Comparison of ENCODE assay signal across 1 cellular context in the genomic region with DNA sequence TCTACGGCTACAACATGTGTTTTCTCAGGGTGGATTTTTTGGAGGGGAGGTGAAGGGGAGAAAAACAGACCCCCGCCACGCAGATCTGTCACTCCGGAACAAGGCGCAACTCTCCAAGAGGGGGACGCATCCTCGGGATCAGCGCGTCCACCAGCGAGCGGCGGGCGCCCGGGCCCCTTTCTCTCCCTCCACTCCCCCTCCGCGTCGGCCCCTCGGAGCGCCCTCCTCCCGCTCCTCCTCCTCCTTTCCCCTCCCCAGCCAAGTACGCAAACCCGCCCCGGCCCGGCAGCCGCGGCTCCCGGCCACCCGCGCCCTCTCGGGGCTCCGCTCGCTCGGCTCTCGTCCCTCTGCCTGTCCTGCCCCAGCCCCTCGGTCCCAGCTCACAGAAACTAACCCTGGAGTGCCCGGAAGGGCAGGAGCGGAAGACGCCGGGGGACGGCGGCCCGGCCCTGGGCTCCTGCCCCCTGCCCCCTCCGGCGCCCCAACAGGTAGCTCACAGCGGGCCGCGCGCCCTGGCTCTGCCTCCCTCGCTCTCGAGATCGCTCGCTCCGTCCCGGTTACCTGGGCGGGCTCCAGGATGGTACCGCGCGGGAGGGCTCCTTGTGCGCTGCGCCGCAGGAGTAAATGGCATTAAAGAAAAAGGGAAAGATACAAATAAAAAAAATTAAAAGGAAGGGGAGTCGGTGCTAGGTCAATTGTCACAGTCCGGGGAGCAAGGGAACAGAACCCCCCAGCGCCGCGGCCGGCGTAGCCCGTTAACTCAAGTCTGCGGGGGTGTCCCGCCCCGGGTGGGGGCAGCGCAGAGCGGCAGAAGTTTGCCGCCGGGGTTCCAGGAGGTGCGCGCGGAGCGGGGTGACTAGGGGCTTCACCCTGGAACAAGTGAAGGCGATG.
TF ChIP-seq lines count a peak whose summit lies in the region.

No MANE protein-coding gene starts in this region.

TF ChIP-seq in HEK293, 187 proteins besides CTCF, POLR2A, EP300 and RAD21 (continued from another document and continues in another):
- TF ChIP-seq, protein P1, sequence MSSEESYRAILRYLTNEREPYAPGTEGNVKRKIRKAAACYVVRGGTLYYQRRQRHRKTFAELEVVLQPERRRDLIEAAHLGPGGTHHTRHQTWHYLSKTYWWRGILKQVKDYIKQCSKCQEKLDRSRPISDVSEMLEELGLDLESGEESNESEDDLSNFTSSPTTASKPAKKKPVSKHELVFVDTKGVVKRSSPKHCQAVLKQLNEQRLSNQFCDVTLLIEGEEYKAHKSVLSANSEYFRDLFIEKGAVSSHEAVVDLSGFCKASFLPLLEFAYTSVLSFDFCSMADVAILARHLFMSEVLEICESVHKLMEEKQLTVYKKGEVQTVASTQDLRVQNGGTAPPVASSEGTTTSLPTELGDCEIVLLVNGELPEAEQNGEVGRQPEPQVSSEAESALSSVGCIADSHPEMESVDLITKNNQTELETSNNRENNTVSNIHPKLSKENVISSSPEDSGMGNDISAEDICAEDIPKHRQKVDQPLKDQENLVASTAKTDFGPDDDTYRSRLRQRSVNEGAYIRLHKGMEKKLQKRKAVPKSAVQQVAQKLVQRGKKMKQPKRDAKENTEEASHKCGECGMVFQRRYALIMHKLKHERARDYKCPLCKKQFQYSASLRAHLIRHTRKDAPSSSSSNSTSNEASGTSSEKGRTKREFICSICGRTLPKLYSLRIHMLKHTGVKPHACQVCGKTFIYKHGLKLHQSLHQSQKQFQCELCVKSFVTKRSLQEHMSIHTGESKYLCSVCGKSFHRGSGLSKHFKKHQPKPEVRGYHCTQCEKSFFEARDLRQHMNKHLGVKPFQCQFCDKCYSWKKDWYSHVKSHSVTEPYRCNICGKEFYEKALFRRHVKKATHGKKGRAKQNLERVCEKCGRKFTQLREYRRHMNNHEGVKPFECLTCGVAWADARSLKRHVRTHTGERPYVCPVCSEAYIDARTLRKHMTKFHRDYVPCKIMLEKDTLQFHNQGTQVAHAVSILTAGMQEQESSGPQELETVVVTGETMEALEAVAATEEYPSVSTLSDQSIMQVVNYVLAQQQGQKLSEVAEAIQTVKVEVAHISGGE (tag by site-specific recombination; conservative IDR thresholded peaks at IDR 0.05; ENCODE audit: low read depth): peak; percentile 51; the same call in 1 of the 2 replicates
- TF ChIP-seq, protein P2, sequence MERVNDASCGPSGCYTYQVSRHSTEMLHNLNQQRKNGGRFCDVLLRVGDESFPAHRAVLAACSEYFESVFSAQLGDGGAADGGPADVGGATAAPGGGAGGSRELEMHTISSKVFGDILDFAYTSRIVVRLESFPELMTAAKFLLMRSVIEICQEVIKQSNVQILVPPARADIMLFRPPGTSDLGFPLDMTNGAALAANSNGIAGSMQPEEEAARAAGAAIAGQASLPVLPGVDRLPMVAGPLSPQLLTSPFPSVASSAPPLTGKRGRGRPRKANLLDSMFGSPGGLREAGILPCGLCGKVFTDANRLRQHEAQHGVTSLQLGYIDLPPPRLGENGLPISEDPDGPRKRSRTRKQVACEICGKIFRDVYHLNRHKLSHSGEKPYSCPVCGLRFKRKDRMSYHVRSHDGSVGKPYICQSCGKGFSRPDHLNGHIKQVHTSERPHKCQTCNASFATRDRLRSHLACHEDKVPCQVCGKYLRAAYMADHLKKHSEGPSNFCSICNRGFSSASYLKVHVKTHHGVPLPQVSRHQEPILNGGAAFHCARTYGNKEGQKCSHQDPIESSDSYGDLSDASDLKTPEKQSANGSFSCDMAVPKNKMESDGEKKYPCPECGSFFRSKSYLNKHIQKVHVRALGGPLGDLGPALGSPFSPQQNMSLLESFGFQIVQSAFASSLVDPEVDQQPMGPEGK (tag by site-specific recombination; IDR thresholded peaks at IDR 0.05): peak; percentile 85; the same call in 1 of the 2 replicates
- TF ChIP-seq ZNF341 (tag by site-specific recombination; IDR thresholded peaks at IDR 0.05; ENCODE audit: low read depth): peak; percentile 73
- no peak for TF ChIP-seq ZNF155 (tag by site-specific recombination; IDR thresholded peaks at IDR 0.05)
- TF ChIP-seq ZIC2 (tag by site-specific recombination; IDR thresholded peaks at IDR 0.05): peak; percentile 90
- TF ChIP-seq ZNF175 (tag by site-specific recombination; IDR thresholded peaks at IDR 0.05): no peak
- TF ChIP-seq SP2 (tag by site-specific recombination; IDR thresholded peaks at IDR 0.05): peak; percentile 59
- TF ChIP-seq, protein P3, sequence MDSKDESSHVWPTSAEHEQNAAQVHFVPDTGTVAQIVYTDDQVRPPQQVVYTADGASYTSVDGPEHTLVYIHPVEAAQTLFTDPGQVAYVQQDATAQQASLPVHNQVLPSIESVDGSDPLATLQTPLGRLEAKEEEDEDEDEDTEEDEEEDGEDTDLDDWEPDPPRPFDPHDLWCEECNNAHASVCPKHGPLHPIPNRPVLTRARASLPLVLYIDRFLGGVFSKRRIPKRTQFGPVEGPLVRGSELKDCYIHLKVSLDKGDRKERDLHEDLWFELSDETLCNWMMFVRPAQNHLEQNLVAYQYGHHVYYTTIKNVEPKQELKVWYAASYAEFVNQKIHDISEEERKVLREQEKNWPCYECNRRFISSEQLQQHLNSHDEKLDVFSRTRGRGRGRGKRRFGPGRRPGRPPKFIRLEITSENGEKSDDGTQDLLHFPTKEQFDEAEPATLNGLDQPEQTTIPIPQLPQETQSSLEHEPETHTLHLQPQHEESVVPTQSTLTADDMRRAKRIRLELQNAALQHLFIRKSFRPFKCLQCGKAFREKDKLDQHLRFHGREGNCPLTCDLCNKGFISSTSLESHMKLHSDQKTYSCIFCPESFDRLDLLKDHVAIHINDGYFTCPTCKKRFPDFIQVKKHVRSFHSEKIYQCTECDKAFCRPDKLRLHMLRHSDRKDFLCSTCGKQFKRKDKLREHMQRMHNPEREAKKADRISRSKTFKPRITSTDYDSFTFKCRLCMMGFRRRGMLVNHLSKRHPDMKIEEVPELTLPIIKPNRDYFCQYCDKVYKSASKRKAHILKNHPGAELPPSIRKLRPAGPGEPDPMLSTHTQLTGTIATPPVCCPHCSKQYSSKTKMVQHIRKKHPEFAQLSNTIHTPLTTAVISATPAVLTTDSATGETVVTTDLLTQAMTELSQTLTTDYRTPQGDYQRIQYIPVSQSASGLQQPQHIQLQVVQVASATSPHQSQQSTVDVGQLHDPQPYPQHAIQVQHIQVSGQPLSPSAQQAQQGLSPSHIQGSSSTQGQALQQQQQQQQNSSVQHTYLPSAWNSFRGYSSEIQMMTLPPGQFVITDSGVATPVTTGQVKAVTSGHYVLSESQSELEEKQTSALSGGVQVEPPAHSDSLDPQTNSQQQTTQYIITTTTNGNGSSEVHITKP (tag by site-specific recombination; IDR thresholded peaks at IDR 0.05): peak; percentile 87
- TF ChIP-seq, protein P4, sequence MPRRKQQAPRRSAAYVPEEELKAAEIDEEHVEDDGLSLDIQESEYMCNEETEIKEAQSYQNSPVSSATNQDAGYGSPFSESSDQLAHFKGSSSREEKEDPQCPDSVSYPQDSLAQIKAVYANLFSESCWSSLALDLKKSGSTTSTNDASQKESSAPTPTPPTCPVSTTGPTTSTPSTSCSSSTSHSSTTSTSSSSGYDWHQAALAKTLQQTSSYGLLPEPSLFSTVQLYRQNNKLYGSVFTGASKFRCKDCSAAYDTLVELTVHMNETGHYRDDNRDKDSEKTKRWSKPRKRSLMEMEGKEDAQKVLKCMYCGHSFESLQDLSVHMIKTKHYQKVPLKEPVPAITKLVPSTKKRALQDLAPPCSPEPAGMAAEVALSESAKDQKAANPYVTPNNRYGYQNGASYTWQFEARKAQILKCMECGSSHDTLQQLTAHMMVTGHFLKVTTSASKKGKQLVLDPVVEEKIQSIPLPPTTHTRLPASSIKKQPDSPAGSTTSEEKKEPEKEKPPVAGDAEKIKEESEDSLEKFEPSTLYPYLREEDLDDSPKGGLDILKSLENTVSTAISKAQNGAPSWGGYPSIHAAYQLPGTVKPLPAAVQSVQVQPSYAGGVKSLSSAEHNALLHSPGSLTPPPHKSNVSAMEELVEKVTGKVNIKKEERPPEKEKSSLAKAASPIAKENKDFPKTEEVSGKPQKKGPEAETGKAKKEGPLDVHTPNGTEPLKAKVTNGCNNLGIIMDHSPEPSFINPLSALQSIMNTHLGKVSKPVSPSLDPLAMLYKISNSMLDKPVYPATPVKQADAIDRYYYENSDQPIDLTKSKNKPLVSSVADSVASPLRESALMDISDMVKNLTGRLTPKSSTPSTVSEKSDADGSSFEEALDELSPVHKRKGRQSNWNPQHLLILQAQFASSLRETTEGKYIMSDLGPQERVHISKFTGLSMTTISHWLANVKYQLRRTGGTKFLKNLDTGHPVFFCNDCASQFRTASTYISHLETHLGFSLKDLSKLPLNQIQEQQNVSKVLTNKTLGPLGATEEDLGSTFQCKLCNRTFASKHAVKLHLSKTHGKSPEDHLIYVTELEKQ (tag by site-specific recombination; IDR thresholded peaks at IDR 0.05; ENCODE audit: borderline replicate concordance): 0 out of 2 replicates have a peak, but pooled peaks have one; percentile 17
- TF ChIP-seq, protein P5, sequence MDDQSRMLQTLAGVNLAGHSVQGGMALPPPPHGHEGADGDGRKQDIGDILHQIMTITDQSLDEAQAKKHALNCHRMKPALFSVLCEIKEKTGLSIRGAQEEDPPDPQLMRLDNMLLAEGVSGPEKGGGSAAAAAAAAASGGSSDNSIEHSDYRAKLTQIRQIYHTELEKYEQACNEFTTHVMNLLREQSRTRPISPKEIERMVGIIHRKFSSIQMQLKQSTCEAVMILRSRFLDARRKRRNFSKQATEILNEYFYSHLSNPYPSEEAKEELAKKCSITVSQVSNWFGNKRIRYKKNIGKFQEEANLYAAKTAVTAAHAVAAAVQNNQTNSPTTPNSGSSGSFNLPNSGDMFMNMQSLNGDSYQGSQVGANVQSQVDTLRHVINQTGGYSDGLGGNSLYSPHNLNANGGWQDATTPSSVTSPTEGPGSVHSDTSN (CRISPR knock-in tag; IDR thresholded peaks at IDR 0.05): 0 out of 2 replicates have a peak, but pooled peaks have one; percentile 21
- TF ChIP-seq, protein P6, sequence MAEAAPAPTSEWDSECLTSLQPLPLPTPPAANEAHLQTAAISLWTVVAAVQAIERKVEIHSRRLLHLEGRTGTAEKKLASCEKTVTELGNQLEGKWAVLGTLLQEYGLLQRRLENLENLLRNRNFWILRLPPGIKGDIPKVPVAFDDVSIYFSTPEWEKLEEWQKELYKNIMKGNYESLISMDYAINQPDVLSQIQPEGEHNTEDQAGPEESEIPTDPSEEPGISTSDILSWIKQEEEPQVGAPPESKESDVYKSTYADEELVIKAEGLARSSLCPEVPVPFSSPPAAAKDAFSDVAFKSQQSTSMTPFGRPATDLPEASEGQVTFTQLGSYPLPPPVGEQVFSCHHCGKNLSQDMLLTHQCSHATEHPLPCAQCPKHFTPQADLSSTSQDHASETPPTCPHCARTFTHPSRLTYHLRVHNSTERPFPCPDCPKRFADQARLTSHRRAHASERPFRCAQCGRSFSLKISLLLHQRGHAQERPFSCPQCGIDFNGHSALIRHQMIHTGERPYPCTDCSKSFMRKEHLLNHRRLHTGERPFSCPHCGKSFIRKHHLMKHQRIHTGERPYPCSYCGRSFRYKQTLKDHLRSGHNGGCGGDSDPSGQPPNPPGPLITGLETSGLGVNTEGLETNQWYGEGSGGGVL (tag by site-specific recombination; IDR thresholded peaks at IDR 0.05): peak; percentile 95
- TF ChIP-seq SP3 (tag by site-specific recombination; IDR thresholded peaks at IDR 0.05): peak; percentile 57
- no peak for TF ChIP-seq ZFP3 (tag by site-specific recombination; IDR thresholded peaks at IDR 0.05; ENCODE audit: low read depth)
- TF ChIP-seq ZNF423 (tag by site-specific recombination; IDR thresholded peaks at IDR 0.05): 0 out of 2 replicates have a peak, but pooled peaks have one; percentile 46
- TF ChIP-seq, protein P7, sequence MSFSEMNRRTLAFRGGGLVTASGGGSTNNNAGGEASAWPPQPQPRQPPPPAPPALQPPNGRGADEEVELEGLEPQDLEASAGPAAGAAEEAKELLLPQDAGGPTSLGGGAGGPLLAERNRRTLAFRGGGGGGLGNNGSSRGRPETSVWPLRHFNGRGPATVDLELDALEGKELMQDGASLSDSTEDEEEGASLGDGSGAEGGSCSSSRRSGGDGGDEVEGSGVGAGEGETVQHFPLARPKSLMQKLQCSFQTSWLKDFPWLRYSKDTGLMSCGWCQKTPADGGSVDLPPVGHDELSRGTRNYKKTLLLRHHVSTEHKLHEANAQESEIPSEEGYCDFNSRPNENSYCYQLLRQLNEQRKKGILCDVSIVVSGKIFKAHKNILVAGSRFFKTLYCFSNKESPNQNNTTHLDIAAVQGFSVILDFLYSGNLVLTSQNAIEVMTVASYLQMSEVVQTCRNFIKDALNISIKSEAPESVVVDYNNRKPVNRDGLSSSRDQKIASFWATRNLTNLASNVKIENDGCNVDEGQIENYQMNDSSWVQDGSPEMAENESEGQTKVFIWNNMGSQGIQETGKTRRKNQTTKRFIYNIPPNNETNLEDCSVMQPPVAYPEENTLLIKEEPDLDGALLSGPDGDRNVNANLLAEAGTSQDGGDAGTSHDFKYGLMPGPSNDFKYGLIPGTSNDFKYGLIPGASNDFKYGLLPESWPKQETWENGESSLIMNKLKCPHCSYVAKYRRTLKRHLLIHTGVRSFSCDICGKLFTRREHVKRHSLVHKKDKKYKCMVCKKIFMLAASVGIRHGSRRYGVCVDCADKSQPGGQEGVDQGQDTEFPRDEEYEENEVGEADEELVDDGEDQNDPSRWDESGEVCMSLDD (tag by site-specific recombination; IDR thresholded peaks at IDR 0.05): peak; percentile 46; the same call in 1 of the 2 replicates
- TF ChIP-seq ZBTB8A (tag by site-specific recombination; IDR thresholded peaks at IDR 0.05): peak; percentile 68
- TF ChIP-seq SCRT1 (tag by site-specific recombination; IDR thresholded peaks at IDR 0.05; ENCODE audit: borderline replicate concordance): peak; percentile 88
- peak; percentile 99 for TF ChIP-seq SCRT2 (tag by site-specific recombination; IDR thresholded peaks at IDR 0.05)
- TF ChIP-seq ZNF654 (tag by site-specific recombination; IDR thresholded peaks at IDR 0.05; ENCODE audit: low read depth): no peak
- no peak for TF ChIP-seq ZNF670 (tag by site-specific recombination; IDR thresholded peaks at IDR 0.05; ENCODE audit: low read depth)
- TF ChIP-seq ZNF501 (tag by site-specific recombination; IDR thresholded peaks at IDR 0.05): 0 out of 2 replicates have a peak, but pooled peaks have one; percentile 22
- TF ChIP-seq OSR2 (tag by site-specific recombination; IDR thresholded peaks at IDR 0.05): peak; percentile 40; the same call in 1 of the 2 replicates
- peak; percentile 37; the same call in 1 of the 2 replicates for TF ChIP-seq ZBTB48 (tag by site-specific recombination; IDR thresholded peaks at IDR 0.05)
- peak; percentile 21; the same call in 1 of the 2 replicates for TF ChIP-seq ZNF2 (tag by site-specific recombination; IDR thresholded peaks at IDR 0.05)
- peak; percentile 88; the same call in 1 of the 2 replicates for TF ChIP-seq GLIS2 (tag by site-specific recombination; IDR thresholded peaks at IDR 0.05)
- peak; percentile 67 for TF ChIP-seq GLIS1 (tag by site-specific recombination; IDR thresholded peaks at IDR 0.05)
- no peak; the same call in 1 of the 2 replicates for TF ChIP-seq SP7 (tag by site-specific recombination; IDR thresholded peaks at IDR 0.05)
- TF ChIP-seq, protein P8, sequence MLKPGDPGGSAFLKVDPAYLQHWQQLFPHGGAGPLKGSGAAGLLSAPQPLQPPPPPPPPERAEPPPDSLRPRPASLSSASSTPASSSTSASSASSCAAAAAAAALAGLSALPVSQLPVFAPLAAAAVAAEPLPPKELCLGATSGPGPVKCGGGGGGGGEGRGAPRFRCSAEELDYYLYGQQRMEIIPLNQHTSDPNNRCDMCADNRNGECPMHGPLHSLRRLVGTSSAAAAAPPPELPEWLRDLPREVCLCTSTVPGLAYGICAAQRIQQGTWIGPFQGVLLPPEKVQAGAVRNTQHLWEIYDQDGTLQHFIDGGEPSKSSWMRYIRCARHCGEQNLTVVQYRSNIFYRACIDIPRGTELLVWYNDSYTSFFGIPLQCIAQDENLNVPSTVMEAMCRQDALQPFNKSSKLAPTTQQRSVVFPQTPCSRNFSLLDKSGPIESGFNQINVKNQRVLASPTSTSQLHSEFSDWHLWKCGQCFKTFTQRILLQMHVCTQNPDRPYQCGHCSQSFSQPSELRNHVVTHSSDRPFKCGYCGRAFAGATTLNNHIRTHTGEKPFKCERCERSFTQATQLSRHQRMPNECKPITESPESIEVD (tag by site-specific recombination; IDR thresholded peaks at IDR 0.05): no peak
